In the genomic region with DNA sequence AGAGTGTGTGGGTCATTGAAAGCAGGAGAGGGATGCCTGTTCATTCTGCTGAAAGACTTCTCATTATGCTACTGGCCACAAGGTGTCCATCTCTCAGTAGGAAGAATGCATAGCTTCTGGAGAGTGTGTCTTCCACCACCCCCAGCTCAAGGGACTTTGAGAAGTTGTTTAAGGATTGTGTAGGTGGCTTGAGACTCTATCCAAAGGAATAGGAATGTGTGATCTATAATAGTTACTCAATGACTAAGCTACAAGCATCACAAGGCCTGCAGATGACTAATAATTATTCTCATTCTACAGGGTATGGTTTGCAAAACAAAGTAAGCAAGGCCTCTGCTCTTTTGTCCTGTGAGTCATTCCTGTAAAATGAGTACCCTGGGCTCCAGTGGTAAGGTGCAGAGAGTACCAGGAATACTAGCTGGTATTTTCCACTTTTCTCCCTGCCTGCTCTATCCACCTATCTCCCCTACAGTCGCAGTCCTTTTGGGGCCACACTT, we compare ENCODE assay signal across 9 cellular contexts.
DNase-seq lines count a peak whose midpoint lies in the region; ATAC-seq and TF ChIP-seq lines count a peak whose summit lies in the region.
"Had no signal": no experiment of that assay in that cellular context is flagged by ENCODE, and none has a peak within 500 bp of the region (broad histone marks: within the 10 kb centered on the region; RNA-seq: fewer than 3 reads in every experiment).

No MANE protein-coding gene starts in this region.

- peak overlapping the region; percentile 14; the same call in 1 of the 2 replicates for H3K4me3 ChIP-seq in GM23248
- H3K4me3 ChIP-seq in SK-N-SH (ENCODE audit: low read depth in 2 of 2, low read length in 1 of 2) = no peak overlapping the region
- H3K4me3 ChIP-seq in fibroblast of pulmonary artery (replicated peaks; ENCODE audit: low read depth, low read length) = no peak overlapping the region
- no peak overlapping the region for H3K4me3 ChIP-seq in skeletal muscle cell (ENCODE audit: low read depth, low read length)
- H3K4me3 ChIP-seq: colonic mucosa had no signal

- H3F3A ChIP-seq in GM23248 (ENCODE audit: insufficient read depth) (peaks cover 26% of the 10 kb centered on the region), SK-N-SH (replicated peaks; ENCODE audit: insufficient read depth) (peaks cover 24% of the 10 kb centered on the region)

- H3K36me3 ChIP-seq in GM23248 (ENCODE audit: low read depth) (no peaks in the 10 kb centered on the region), SK-N-SH (replicated peaks in 1 of 2; ENCODE audit: control insufficient read depth in 1 of 2, insufficient read depth in 2 of 2, low read length in 1 of 2) (no peaks in the 10 kb centered on the region)
- H3K36me3 ChIP-seq: colonic mucosa had no signal

- H3K27ac ChIP-seq in GM23248 (peak overlapping the region; percentile 75), SK-N-SH (ENCODE audit: low read depth in 2 of 2, low read length in 1 of 2) (peak overlapping the region; percentile 31 to 98; a peak in 3 of 4 replicates)
- H3K27ac ChIP-seq: colonic mucosa had no signal

- TF ChIP-seq EP300 in SK-N-SH (IDR thresholded peaks at IDR 0.05; ENCODE audit: borderline replicate concordance in 1 of 2, low read depth in 1 of 2, low read length in 1 of 2) = peak; percentile 20 to 94; a peak in 2 of 4 replicates

- DNase-seq in GM23248 = peak; percentile 95
- DNase-seq in SK-N-SH = no peak
- DNase-seq in fibroblast of pulmonary artery (ENCODE audit: low read depth) = peak; percentile 96
- peak; percentile 97 for DNase-seq in skeletal muscle cell (ENCODE audit: low read depth)
- no peak for DNase-seq in activated naive CD4-positive, alpha-beta T cell (lab: John Stamatoyannopoulos, UW)
- no peak for DNase-seq in NCI-H526 treated with DMSO at 0.1 percent for 48 hours (lab: John Stamatoyannopoulos, UW)
- no peak for DNase-seq in UCSD-AML1 (lab: John Stamatoyannopoulos, UW; ENCODE audit: unreplicated experiment)
- DNase-seq in stimulated activated naive CD8-positive, alpha-beta T cell treated with anti-CD3 and anti-CD28 coated beads, Interleukin-15, Interleukin-2, amounts not matched to agents 100 U/mL and 50 U/mL, for 24 hours = no peak
- DNase-seq: colonic mucosa had no signal

- TF ChIP-seq CTCF in SK-N-SH (IDR thresholded peaks at IDR 0.05) (peak; percentile 59), fibroblast of pulmonary artery (IDR thresholded peaks at IDR 0.05; ENCODE audit: low read length, missing control alignments) (peak; percentile 53)

- H2AFZ ChIP-seq in GM23248 (peak overlapping the region; percentile 69), SK-N-SH (ENCODE audit: low read depth) (no peak overlapping the region)

- H3K79me2 ChIP-seq in GM23248 (ENCODE audit: insufficient read depth) (no peaks in the 10 kb centered on the region), SK-N-SH (ENCODE audit: insufficient read depth) (no peaks in the 10 kb centered on the region)

- in situ Hi-C loops in GM23248 (cut with MboI) = no loop called here

- POLR2A ChIA-PET in SK-N-SH (lab: Yijun Ruan, JAX) = no interaction called here

- H3K27me3 ChIP-seq in GM23248 (replicated peaks; ENCODE audit: insufficient read depth) (no peaks in the 10 kb centered on the region), SK-N-SH (ENCODE audit: insufficient read depth) (no peaks in the 10 kb centered on the region)
- H3K27me3 ChIP-seq: colonic mucosa had no signal

- H3K9ac ChIP-seq in GM23248 = peak overlapping the region; percentile 52; the same call in 1 of the 2 replicates
- peak overlapping the region; percentile 63 for H3K9ac ChIP-seq in SK-N-SH

- H3K4me2 ChIP-seq in GM23248 (ENCODE audit: unreplicated experiment) = peak overlapping the region; percentile 87
- H3K4me2 ChIP-seq in SK-N-SH = peak overlapping the region; percentile 53

- H3K9me3 ChIP-seq in GM23248 (ENCODE audit: low read depth) = no peaks in the 10 kb centered on the region
- no peaks in the 10 kb centered on the region for H3K9me3 ChIP-seq in SK-N-SH
- H3K9me3 ChIP-seq: colonic mucosa had no signal

- WGBS in GM23248 (ENCODE audit: low coverage in 1 of 2, low lambda C conversion rate in 2 of 2, missing lambda C conversion rate in 2 of 2), 2 experiments = 8% methylated on average over 1 of the region's 1 CpG
- WGBS in SK-N-SH (ENCODE audit: low lambda C conversion rate) = 8% methylated on average over 1 of the region's 1 CpG

- H3K9me2 ChIP-seq in GM23248 (ENCODE audit: insufficient read depth) = no peaks in the 10 kb centered on the region
- no peaks in the 10 kb centered on the region for H3K9me2 ChIP-seq in SK-N-SH

- peak; percentile 41 for TF ChIP-seq RAD21 in SK-N-SH (IDR thresholded peaks at IDR 0.05; ENCODE audit: low read length)

- H4K20me1 ChIP-seq in GM23248 (ENCODE audit: insufficient read depth) (no peaks in the 10 kb centered on the region), SK-N-SH (ENCODE audit: insufficient read depth) (no peaks in the 10 kb centered on the region)

- CTCF ChIA-PET in SK-N-SH (lab: Yijun Ruan, JAX) = interaction anchor here (0.9 to 1.0 kb wide), 2 partner anchors 9 to 84 kb away, joined by 3 to 5 read pairs; no protein-coding TSS in a partner anchor

- peaks cover 31% of the 10 kb centered on the region for H3K4me1 ChIP-seq in GM23248 (ENCODE audit: insufficient read depth)
- peaks cover 0 to 16% of the 10 kb centered on the region in 2 experiments; a peak in 1 of 4 replicates for H3K4me1 ChIP-seq in SK-N-SH (ENCODE audit: control insufficient read depth in 1 of 2, insufficient read depth in 2 of 2, low read depth in 1 of 2, low read length in 1 of 2)
- H3K4me1 ChIP-seq: colonic mucosa had no signal

- ATAC-seq in stimulated activated naive CD8-positive, alpha-beta T cell treated with anti-CD3 and anti-CD28 coated beads, Interleukin-15, Interleukin-2, amounts not matched to agents 100 U/mL and 50 U/mL, for 24 hours = no peak

TF ChIP-seq in SK-N-SH, 30 proteins besides CTCF, POLR2A, EP300 and RAD21 (continues in another document):
- TF ChIP-seq SIN3A (IDR thresholded peaks at IDR 0.05; ENCODE audit: borderline replicate concordance, low read depth, low read length) (no peak), TAF1 (IDR thresholded peaks at IDR 0.05; ENCODE audit: borderline replicate concordance, low read depth, low read length) (no peak), FOXJ3 (CRISPR knock-in tag; IDR thresholded peaks at IDR 0.05) (no peak), GATA2 (CRISPR knock-in tag; IDR thresholded peaks at IDR 0.05) (no peak), CHD2 (IDR thresholded peaks at IDR 0.05; ENCODE audit: low read length, partially characterized antibody) (no peak), TCF12 (IDR thresholded peaks at IDR 0.05) (peak; percentile 93), RFX5 (IDR thresholded peaks at IDR 0.05; ENCODE audit: low read length) (no peak), FOXM1 (IDR thresholded peaks at IDR 0.05; ENCODE audit: low read depth) (no peak; the same call in none of the 2 replicates), JUND (IDR thresholded peaks at IDR 0.05) (peak; percentile 98), RCOR1 (IDR thresholded peaks at IDR 0.05; ENCODE audit: low read length) (no peak), GABPA (IDR thresholded peaks at IDR 0.05; ENCODE audit: low read depth) (no peak)
- TF ChIP-seq, protein P1, sequence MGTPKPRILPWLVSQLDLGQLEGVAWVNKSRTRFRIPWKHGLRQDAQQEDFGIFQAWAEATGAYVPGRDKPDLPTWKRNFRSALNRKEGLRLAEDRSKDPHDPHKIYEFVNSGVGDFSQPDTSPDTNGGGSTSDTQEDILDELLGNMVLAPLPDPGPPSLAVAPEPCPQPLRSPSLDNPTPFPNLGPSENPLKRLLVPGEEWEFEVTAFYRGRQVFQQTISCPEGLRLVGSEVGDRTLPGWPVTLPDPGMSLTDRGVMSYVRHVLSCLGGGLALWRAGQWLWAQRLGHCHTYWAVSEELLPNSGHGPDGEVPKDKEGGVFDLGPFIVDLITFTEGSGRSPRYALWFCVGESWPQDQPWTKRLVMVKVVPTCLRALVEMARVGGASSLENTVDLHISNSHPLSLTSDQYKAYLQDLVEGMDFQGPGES (IDR thresholded peaks at IDR 0.05; ENCODE audit: low read depth, low read length) = no peak
- TF ChIP-seq, protein P2, sequence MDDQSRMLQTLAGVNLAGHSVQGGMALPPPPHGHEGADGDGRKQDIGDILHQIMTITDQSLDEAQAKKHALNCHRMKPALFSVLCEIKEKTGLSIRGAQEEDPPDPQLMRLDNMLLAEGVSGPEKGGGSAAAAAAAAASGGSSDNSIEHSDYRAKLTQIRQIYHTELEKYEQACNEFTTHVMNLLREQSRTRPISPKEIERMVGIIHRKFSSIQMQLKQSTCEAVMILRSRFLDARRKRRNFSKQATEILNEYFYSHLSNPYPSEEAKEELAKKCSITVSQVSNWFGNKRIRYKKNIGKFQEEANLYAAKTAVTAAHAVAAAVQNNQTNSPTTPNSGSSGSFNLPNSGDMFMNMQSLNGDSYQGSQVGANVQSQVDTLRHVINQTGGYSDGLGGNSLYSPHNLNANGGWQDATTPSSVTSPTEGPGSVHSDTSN (IDR thresholded peaks at IDR 0.05) = peak; percentile 67
- TF ChIP-seq, protein P3, sequence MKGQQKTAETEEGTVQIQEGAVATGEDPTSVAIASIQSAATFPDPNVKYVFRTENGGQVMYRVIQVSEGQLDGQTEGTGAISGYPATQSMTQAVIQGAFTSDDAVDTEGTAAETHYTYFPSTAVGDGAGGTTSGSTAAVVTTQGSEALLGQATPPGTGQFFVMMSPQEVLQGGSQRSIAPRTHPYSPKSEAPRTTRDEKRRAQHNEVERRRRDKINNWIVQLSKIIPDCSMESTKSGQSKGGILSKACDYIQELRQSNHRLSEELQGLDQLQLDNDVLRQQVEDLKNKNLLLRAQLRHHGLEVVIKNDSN (IDR thresholded peaks at IDR 0.05; ENCODE audit: borderline replicate concordance, low read depth) = 0 out of 2 replicates have a peak, but pooled peaks have one; percentile 29
- TF ChIP-seq, protein P4, sequence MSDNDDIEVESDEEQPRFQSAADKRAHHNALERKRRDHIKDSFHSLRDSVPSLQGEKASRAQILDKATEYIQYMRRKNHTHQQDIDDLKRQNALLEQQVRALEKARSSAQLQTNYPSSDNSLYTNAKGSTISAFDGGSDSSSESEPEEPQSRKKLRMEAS (IDR thresholded peaks at IDR 0.05; ENCODE audit: low read depth) = peak; percentile 80

Comparison
In these comparisons a context has a peak if more than half of its experiments do, and no peak if none do; other contexts are left out.
1. DNase-seq: peak in GM23248 (single experiment), fibroblast of pulmonary artery (single experiment) and skeletal muscle cell (single experiment); none in SK-N-SH (single experiment), activated naive CD4-positive, alpha-beta T cell (0 of 4), NCI-H526 treated with DMSO at 0.1 percent for 48 hours (single experiment), UCSD-AML1 (single experiment) and stimulated activated naive CD8-positive, alpha-beta T cell treated with anti-CD3 and anti-CD28 coated beads, Interleukin-15, Interleukin-2, amounts not matched to agents 100 U/mL and 50 U/mL, for 24 hours (single experiment).